Comparison of ENCODE assay signal across 1 cellular context in genomic region chr1:50978852-50979781, GRCh38.
TF ChIP-seq lines count a peak whose summit lies in the region.

No MANE protein-coding gene starts in this region.

TF ChIP-seq in K562, 482 proteins besides CTCF, POLR2A, EP300 and RAD21 (continued from another document and continues in another):
- TF ChIP-seq, protein P1, sequence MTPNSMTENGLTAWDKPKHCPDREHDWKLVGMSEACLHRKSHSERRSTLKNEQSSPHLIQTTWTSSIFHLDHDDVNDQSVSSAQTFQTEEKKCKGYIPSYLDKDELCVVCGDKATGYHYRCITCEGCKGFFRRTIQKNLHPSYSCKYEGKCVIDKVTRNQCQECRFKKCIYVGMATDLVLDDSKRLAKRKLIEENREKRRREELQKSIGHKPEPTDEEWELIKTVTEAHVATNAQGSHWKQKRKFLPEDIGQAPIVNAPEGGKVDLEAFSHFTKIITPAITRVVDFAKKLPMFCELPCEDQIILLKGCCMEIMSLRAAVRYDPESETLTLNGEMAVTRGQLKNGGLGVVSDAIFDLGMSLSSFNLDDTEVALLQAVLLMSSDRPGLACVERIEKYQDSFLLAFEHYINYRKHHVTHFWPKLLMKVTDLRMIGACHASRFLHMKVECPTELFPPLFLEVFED (CRISPR knock-in tag; conservative IDR thresholded peaks at IDR 0.05): peak; percentile 79; the same call in 1 of the 2 replicates
- TF ChIP-seq EP400 (IDR thresholded peaks at IDR 0.05): peak; percentile 20
- TF ChIP-seq, protein P2, sequence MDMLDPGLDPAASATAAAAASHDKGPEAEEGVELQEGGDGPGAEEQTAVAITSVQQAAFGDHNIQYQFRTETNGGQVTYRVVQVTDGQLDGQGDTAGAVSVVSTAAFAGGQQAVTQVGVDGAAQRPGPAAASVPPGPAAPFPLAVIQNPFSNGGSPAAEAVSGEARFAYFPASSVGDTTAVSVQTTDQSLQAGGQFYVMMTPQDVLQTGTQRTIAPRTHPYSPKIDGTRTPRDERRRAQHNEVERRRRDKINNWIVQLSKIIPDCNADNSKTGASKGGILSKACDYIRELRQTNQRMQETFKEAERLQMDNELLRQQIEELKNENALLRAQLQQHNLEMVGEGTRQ (CRISPR knock-in tag; IDR thresholded peaks at IDR 0.05): no peak
- peak; percentile 63 for TF ChIP-seq SMARCA4 (IDR thresholded peaks at IDR 0.05)
- TF ChIP-seq CBFB (CRISPR knock-in tag; IDR thresholded peaks at IDR 0.05): no peak
- no peak for TF ChIP-seq ILF3 (IDR thresholded peaks at IDR 0.05; ENCODE audit: borderline replicate concordance)
- TF ChIP-seq HOXB6 (CRISPR knock-in tag; IDR thresholded peaks at IDR 0.05; ENCODE audit: borderline replicate concordance): no peak
- TF ChIP-seq HNRNPL (IDR thresholded peaks at IDR 0.05; ENCODE audit: low read depth, low read length): no peak
- TF ChIP-seq ZKSCAN8 (CRISPR knock-in tag; IDR thresholded peaks at IDR 0.05): peak; percentile 12; the same call in 1 of the 2 replicates
- TF ChIP-seq, protein P3, sequence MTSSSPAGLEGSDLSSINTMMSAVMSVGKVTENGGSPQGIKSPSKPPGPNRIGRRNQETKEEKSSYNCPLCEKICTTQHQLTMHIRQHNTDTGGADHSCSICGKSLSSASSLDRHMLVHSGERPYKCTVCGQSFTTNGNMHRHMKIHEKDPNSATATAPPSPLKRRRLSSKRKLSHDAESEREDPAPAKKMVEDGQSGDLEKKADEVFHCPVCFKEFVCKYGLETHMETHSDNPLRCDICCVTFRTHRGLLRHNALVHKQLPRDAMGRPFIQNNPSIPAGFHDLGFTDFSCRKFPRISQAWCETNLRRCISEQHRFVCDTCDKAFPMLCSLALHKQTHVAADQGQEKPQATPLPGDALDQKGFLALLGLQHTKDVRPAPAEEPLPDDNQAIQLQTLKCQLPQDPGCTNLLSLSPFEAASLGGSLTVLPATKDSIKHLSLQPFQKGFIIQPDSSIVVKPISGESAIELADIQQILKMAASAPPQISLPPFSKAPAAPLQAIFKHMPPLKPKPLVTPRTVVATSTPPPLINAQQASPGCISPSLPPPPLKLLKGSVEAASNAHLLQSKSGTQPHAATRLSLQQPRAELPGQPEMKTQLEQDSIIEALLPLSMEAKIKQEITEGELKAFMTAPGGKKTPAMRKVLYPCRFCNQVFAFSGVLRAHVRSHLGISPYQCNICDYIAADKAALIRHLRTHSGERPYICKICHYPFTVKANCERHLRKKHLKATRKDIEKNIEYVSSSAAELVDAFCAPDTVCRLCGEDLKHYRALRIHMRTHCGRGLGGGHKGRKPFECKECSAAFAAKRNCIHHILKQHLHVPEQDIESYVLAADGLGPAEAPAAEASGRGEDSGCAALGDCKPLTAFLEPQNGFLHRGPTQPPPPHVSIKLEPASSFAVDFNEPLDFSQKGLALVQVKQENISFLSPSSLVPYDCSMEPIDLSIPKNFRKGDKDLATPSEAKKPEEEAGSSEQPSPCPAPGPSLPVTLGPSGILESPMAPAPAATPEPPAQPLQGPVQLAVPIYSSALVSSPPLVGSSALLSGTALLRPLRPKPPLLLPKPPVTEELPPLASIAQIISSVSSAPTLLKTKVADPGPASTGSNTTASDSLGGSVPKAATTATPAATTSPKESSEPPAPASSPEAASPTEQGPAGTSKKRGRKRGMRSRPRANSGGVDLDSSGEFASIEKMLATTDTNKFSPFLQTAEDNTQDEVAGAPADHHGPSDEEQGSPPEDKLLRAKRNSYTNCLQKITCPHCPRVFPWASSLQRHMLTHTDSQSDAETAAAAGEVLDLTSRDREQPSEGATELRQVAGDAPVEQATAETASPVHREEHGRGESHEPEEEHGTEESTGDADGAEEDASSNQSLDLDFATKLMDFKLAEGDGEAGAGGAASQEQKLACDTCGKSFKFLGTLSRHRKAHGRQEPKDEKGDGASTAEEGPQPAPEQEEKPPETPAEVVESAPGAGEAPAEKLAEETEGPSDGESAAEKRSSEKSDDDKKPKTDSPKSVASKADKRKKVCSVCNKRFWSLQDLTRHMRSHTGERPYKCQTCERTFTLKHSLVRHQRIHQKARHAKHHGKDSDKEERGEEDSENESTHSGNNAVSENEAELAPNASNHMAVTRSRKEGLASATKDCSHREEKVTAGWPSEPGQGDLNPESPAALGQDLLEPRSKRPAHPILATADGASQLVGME (CRISPR knock-in tag; IDR thresholded peaks at IDR 0.05): peak; percentile 54; the same call in 1 of the 2 replicates
- peak; percentile 57 for TF ChIP-seq TAF1 (IDR thresholded peaks at IDR 0.05; ENCODE audit: control insufficient read depth, extremely low read depth, insufficient read depth, low read length, severe bottlenecking)
- no peak for TF ChIP-seq NFE2L1 (tag; IDR thresholded peaks at IDR 0.05; ENCODE audit: borderline replicate concordance, low read depth)
- TF ChIP-seq HDAC1 (IDR thresholded peaks at IDR 0.05): 0 out of 4 replicates have a peak, but pooled peaks of 1 of the 2 experiments have one; percentile 40
- TF ChIP-seq SNRNP70 (optimal IDR thresholded peaks at IDR 0.05; ENCODE audit: low read depth, low read length): no peak
- no peak for TF ChIP-seq ZC3H8 (IDR thresholded peaks at IDR 0.05)
- peak; percentile 30; the same call in 1 of the 2 replicates for TF ChIP-seq ZNF311 (CRISPR knock-in tag; IDR thresholded peaks at IDR 0.05)
- TF ChIP-seq HDGF (IDR thresholded peaks at IDR 0.05): no peak
- no peak for TF ChIP-seq ZKSCAN1 (IDR thresholded peaks at IDR 0.05; ENCODE audit: low read depth, low read length)
- peak; percentile 70 for TF ChIP-seq POLR2H (tag; IDR thresholded peaks at IDR 0.05; ENCODE audit: low read depth)
- no peak for TF ChIP-seq MEIS2 (IDR thresholded peaks at IDR 0.05; ENCODE audit: partially characterized antibody)
- no peak for TF ChIP-seq LCOR (CRISPR knock-in tag; IDR thresholded peaks at IDR 0.05)
- no peak for TF ChIP-seq ELF2 (CRISPR knock-in tag; IDR thresholded peaks at IDR 0.05)
- TF ChIP-seq ZNF175 (CRISPR knock-in tag; IDR thresholded peaks at IDR 0.05; ENCODE audit: low read depth): 0 out of 2 replicates have a peak, but pooled peaks have one; percentile 43
- TF ChIP-seq MXI1 (IDR thresholded peaks at IDR 0.05; ENCODE audit: low read depth, low read length): no peak
- TF ChIP-seq BRD9 (IDR thresholded peaks at IDR 0.05; ENCODE audit: low read depth, partially characterized antibody): peak; percentile 73
- no peak for TF ChIP-seq CHD2 (IDR thresholded peaks at IDR 0.05; ENCODE audit: low read depth, low read length)
- peak; percentile 46 for TF ChIP-seq ASH1L (IDR thresholded peaks at IDR 0.05; ENCODE audit: borderline replicate concordance, low read depth, partially characterized antibody)
- TF ChIP-seq TSC22D4 (tag; IDR thresholded peaks at IDR 0.05): no peak
- TF ChIP-seq CLOCK (CRISPR knock-in tag; IDR thresholded peaks at IDR 0.05; ENCODE audit: borderline replicate concordance): no peak
- no peak; the same call in 1 of the 2 replicates for TF ChIP-seq HDAC2 (IDR thresholded peaks at IDR 0.05)
- TF ChIP-seq TCF3 (CRISPR knock-in tag; IDR thresholded peaks at IDR 0.05): no peak
- TF ChIP-seq ZNF239 (CRISPR knock-in tag; IDR thresholded peaks at IDR 0.05): 0 out of 2 replicates have a peak, but pooled peaks have one; percentile 16
- TF ChIP-seq, protein P4, sequence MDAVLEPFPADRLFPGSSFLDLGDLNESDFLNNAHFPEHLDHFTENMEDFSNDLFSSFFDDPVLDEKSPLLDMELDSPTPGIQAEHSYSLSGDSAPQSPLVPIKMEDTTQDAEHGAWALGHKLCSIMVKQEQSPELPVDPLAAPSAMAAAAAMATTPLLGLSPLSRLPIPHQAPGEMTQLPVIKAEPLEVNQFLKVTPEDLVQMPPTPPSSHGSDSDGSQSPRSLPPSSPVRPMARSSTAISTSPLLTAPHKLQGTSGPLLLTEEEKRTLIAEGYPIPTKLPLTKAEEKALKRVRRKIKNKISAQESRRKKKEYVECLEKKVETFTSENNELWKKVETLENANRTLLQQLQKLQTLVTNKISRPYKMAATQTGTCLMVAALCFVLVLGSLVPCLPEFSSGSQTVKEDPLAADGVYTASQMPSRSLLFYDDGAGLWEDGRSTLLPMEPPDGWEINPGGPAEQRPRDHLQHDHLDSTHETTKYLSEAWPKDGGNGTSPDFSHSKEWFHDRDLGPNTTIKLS (IDR thresholded peaks at IDR 0.05; ENCODE audit: borderline replicate concordance, low read depth): peak; percentile 16; the same call in 1 of the 2 replicates
- TF ChIP-seq, protein P5, sequence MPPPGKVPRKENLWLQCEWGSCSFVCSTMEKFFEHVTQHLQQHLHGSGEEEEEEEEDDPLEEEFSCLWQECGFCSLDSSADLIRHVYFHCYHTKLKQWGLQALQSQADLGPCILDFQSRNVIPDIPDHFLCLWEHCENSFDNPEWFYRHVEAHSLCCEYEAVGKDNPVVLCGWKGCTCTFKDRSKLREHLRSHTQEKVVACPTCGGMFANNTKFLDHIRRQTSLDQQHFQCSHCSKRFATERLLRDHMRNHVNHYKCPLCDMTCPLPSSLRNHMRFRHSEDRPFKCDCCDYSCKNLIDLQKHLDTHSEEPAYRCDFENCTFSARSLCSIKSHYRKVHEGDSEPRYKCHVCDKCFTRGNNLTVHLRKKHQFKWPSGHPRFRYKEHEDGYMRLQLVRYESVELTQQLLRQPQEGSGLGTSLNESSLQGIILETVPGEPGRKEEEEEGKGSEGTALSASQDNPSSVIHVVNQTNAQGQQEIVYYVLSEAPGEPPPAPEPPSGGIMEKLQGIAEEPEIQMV (tag; conservative IDR thresholded peaks at IDR 0.05; ENCODE audit: low read depth): no peak
- 0 out of 2 replicates have a peak, but pooled peaks have one; percentile 40 for TF ChIP-seq SNIP1 (IDR thresholded peaks at IDR 0.05; ENCODE audit: low read depth)
- TF ChIP-seq ZNF224 (CRISPR knock-in tag; IDR thresholded peaks at IDR 0.05): no peak
- TF ChIP-seq ZNF354B (CRISPR knock-in tag; IDR thresholded peaks at IDR 0.05): no peak
- no peak for TF ChIP-seq CBX8 (IDR thresholded peaks at IDR 0.05; ENCODE audit: borderline replicate concordance, extremely low read depth, low read depth, low read length, poor library complexity, severe bottlenecking)
- TF ChIP-seq TAF9B (IDR thresholded peaks at IDR 0.05; ENCODE audit: partially characterized antibody): peak; percentile 52
- peak; percentile 22; the same call in 1 of the 2 replicates for TF ChIP-seq MIER1 (IDR thresholded peaks at IDR 0.05; ENCODE audit: low read depth)
- 0 out of 2 replicates have a peak, but pooled peaks have one; percentile 26 for TF ChIP-seq BACH1 (tag; IDR thresholded peaks at IDR 0.05)
- TF ChIP-seq RFX5 (IDR thresholded peaks at IDR 0.05; ENCODE audit: low read depth, low read length): no peak
- TF ChIP-seq SRF (CRISPR knock-in tag; IDR thresholded peaks at IDR 0.05): peak in 1 of 2 experiments; percentile 59; a peak in 1 of 4 replicates
- TF ChIP-seq NR2C1 (IDR thresholded peaks at IDR 0.05): no peak
- no peak for TF ChIP-seq NR2C1 (tag; IDR thresholded peaks at IDR 0.05)
- peak; percentile 71; the same call in 1 of the 2 replicates for TF ChIP-seq ZNF644 (tag; IDR thresholded peaks at IDR 0.05; ENCODE audit: low read depth)
- peak; percentile 52; the same call in 1 of the 2 replicates for TF ChIP-seq ARID1B (IDR thresholded peaks at IDR 0.05)
- TF ChIP-seq ZKSCAN3 (CRISPR knock-in tag; IDR thresholded peaks at IDR 0.05): no peak
- peak; percentile 93 for TF ChIP-seq NFRKB (IDR thresholded peaks at IDR 0.05; ENCODE audit: low read depth)
- peak; percentile 48 for TF ChIP-seq CHD1 (IDR thresholded peaks at IDR 0.05; ENCODE audit: low read length)
- TF ChIP-seq TFE3 (CRISPR knock-in tag; IDR thresholded peaks at IDR 0.05): no peak
- TF ChIP-seq FOXK2 (conservative IDR thresholded peaks at IDR 0.05 in 1 of 2, IDR thresholded peaks at IDR 0.05 in 1 of 2; ENCODE audit: low read depth in 2 of 2): 0 out of 4 replicates have a peak, but pooled peaks of 1 of the 2 experiments have one; percentile 62
- 0 out of 2 replicates have a peak, but pooled peaks have one; percentile 56 for TF ChIP-seq DNMT1 (IDR thresholded peaks at IDR 0.05)
- TF ChIP-seq HNRNPLL (IDR thresholded peaks at IDR 0.05; ENCODE audit: low read depth, low read length, poor library complexity, severe bottlenecking): no peak
- peak; percentile 42; the same call in 1 of the 2 replicates for TF ChIP-seq MTA2 (IDR thresholded peaks at IDR 0.05; ENCODE audit: low read depth)
- TF ChIP-seq, protein P6, sequence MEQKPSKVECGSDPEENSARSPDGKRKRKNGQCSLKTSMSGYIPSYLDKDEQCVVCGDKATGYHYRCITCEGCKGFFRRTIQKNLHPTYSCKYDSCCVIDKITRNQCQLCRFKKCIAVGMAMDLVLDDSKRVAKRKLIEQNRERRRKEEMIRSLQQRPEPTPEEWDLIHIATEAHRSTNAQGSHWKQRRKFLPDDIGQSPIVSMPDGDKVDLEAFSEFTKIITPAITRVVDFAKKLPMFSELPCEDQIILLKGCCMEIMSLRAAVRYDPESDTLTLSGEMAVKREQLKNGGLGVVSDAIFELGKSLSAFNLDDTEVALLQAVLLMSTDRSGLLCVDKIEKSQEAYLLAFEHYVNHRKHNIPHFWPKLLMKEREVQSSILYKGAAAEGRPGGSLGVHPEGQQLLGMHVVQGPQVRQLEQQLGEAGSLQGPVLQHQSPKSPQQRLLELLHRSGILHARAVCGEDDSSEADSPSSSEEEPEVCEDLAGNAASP (IDR thresholded peaks at IDR 0.05): no peak
